10 cellular contexts compared by ENCODE assay signal in genomic region chr5:157027663-157028062, GRCh38. TPM values are rescaled to one million over a fixed set of nuclear protein-coding genes. Genes with fewer than 3 reads are reported as not detected.
DNase-seq lines count a peak whose midpoint lies in the region; ATAC-seq and TF ChIP-seq lines count a peak whose summit lies in the region.
"Not testable (repeated sequence)": the region's sequence is repeated elsewhere in the genome, so short reads cannot be mapped to it uniquely, and the experiment has no call there.
"Had no signal": no experiment of that assay in that cellular context is flagged by ENCODE, and none has a peak within 500 bp of the region (broad histone marks: within the 10 kb centered on the region; RNA-seq: fewer than 3 reads in every experiment).

No MANE protein-coding gene starts in this region.

- peak; percentile 91 for ATAC-seq in GM18909 (IDR thresholded peaks at IDR 0.05; ENCODE audit: poor library complexity, unreplicated experiment)
- peak; percentile 98 for ATAC-seq in GM19468 (IDR thresholded peaks at IDR 0.05; ENCODE audit: extremely low read depth, unreplicated experiment)
- peak; percentile 90 for ATAC-seq in GM21825 (IDR thresholded peaks at IDR 0.05; ENCODE audit: unreplicated experiment)
- peak; percentile 94 for ATAC-seq in HG02973 (IDR thresholded peaks at IDR 0.05; ENCODE audit: unreplicated experiment)
- peak; percentile 91 for ATAC-seq in HG03342 (IDR thresholded peaks at IDR 0.05; ENCODE audit: unreplicated experiment)
- peak; percentile 8 to 13 (median 9) for ATAC-seq in natural killer cell

- in situ Hi-C loops in GM13977 (cut with MboI; ENCODE audit: low pct_unique_long_range_greater_than_20kb, low sequenced_read_pairs, unreplicated experiment): not testable (repeated sequence)

- H3K27me3 Mint-ChIP-seq in T-helper 2 cell treated with Interferon-gamma antibody and Interleukin-4, amounts not matched to agents 5 μg/mL and 100 μg/mL, for 36 hours (ENCODE audit: low read depth); natural killer cell (ENCODE audit: low read depth in 2 of 2): not testable (repeated sequence)

- peaks cover 22% of the 10 kb centered on the region for H3K36me3 Mint-ChIP-seq in T-helper 2 cell treated with Interferon-gamma antibody and Interleukin-4, amounts not matched to agents 5 μg/mL and 100 μg/mL, for 36 hours (ENCODE audit: low read depth)
- not testable (repeated sequence) for H3K36me3 Mint-ChIP-seq in natural killer cell

- intact Hi-C loops in natural killer cell (cut with micrococcal nuclease): loop anchor here (5.0 kb wide), 2 partner anchors 225 to 1260 kb away; no protein-coding TSS in a partner anchor

- DNase-seq in GM13977 (ENCODE audit: low spot score): peak; percentile 32
- not testable (repeated sequence) for DNase-seq in T-helper 2 cell treated with Interferon-gamma antibody and Interleukin-4, amounts not matched to agents 5 μg/mL and 100 μg/mL, for 36 hours (ENCODE audit: low spot score); natural killer cell

- H3K4me3 Mint-ChIP-seq in T-helper 2 cell treated with Interferon-gamma antibody and Interleukin-4, amounts not matched to agents 5 μg/mL and 100 μg/mL, for 36 hours: peak overlapping the region; percentile 24
- not testable (repeated sequence) for H3K4me3 Mint-ChIP-seq in natural killer cell

- not testable (repeated sequence) for TF ChIP-seq CTCF in GM13977 (IDR thresholded peaks at IDR 0.05; ENCODE audit: extremely low read depth, insufficient read depth, missing control alignments); natural killer cell (IDR thresholded peaks at IDR 0.05)

- H3K4me1 Mint-ChIP-seq in T-helper 2 cell treated with Interferon-gamma antibody and Interleukin-4, amounts not matched to agents 5 μg/mL and 100 μg/mL, for 36 hours (ENCODE audit: low read depth): peaks cover 72% of the 10 kb centered on the region
- H3K4me1 Mint-ChIP-seq in natural killer cell: peaks cover 77 to 81% of the 10 kb centered on the region in 2 donors

- not testable (repeated sequence) for H3K9me3 Mint-ChIP-seq in T-helper 2 cell treated with Interferon-gamma antibody and Interleukin-4, amounts not matched to agents 5 μg/mL and 100 μg/mL, for 36 hours; natural killer cell

- peak overlapping the region; percentile 85 for H3K27ac Mint-ChIP-seq in T-helper 2 cell treated with Interferon-gamma antibody and Interleukin-4, amounts not matched to agents 5 μg/mL and 100 μg/mL, for 36 hours
- peak overlapping the region; percentile 90 to 91 for H3K27ac Mint-ChIP-seq in natural killer cell

RNA-seq across cellular contexts. Expression of gene HAVCR1, which starts 31.3 kb away (rescaled TPM):
- 10 to 100 TPM in 2 of 3 donors, 1 to 10 TPM in 1; 7.2 to 14.6 (median 10.9) TPM for total RNA-seq in natural killer cell
- total RNA-seq: esophagus mucosa, SJSA1 had no signal

Comparison
In these comparisons a context has a peak if more than half of its experiments do, and no peak if none do; other contexts are left out.
1. ATAC-seq: peak in every context shown above with its lines; median percentile 98 in GM19468; 94 in HG02973; 91 in GM18909; 91 in HG03342; 90 in GM21825; 9 in natural killer cell.